Comparison of ENCODE assay signal across 18 cellular contexts in the genomic region with DNA sequence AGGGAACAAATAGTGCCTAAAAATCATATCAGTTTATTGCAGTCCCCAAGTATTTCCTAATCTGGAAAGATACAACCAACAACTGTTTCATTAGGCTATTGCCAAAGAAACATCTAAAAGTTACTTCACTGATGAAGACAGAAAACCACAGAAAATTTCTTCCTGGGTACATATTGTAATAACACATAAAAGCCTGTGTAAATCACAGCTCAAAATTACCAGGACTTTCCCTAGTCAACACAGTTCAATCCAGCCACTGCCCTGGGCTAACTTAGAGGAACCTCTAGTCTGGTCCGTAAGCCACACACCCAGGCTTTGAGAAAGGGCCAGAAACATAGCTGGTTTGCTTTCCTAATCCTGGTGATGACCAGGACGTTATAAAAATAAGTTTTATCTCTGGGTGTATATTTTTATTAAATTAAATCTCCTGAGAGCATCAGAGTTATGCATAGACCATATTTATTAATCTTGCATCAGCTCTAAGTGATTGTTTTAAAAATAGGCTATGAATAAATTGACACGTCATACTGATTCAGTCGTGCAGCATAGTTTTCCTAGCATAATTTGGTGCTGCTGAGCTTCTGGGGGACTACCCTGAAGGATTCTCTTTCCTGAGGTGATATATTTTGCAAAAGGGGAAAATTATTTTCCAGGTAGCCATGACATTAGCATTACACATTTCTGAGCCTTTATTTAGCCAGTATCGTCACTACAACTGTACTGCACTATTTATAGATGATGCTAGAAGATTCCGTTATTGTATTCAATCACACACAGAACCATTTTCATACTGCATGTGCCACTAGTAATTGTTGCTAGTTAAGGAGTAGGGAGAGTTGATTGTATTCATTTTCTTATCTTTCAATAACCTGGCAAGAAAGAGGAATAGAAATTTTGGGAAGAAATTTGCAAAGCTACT. TPM values are rescaled to one million over a fixed set of nuclear protein-coding genes. Genes with fewer than 3 reads are reported as not detected.
DNase-seq lines count a peak whose midpoint lies in the region; ATAC-seq and TF ChIP-seq lines count a peak whose summit lies in the region.
"Had no signal": no experiment of that assay in that cellular context is flagged by ENCODE, and none has a peak within 500 bp of the region (broad histone marks: within the 10 kb centered on the region; RNA-seq: fewer than 3 reads in every experiment).

No MANE protein-coding gene starts in this region.

- no peaks in the 10 kb centered on the region for H3K4me1 ChIP-seq in lung (ENCODE audit: control insufficient read depth in 2 of 2, insufficient read depth in 2 of 2, low read length in 2 of 2)
- H3K4me1 ChIP-seq in upper lobe of right lung, result no peaks in the 10 kb centered on the region
- no peaks in the 10 kb centered on the region for H3K4me1 ChIP-seq in naive thymus-derived CD4-positive, alpha-beta T cell (ENCODE audit: control insufficient read depth in 2 of 2, insufficient read depth in 2 of 2, low read length in 2 of 2)

- DNase-seq in M059J (ENCODE audit: low read depth) (peak; percentile 50), dedifferentiated amniotic fluid mesenchymal stem cell (ENCODE audit: extremely low spot score) (peak; percentile 13), lung (ENCODE audit: low spot score) (peak; percentile 38), upper lobe of right lung (no peak)
- no peak for DNase-seq in activated CD8-positive, alpha-beta memory T cell treated with anti-CD3 and anti-CD28 coated beads for 24 hours
- no peak for DNase-seq in naive thymus-derived CD4-positive, alpha-beta T cell
- DNase-seq: activated CD4-positive, CD25-positive, alpha-beta regulatory T cell; activated effector memory CD4-positive, alpha-beta T cell treated with Interleukin-2 at 50 U/mL for 16 hours; central memory CD4-positive, alpha-beta T cell; H7; NCI-H1417 treated with DMSO at 0.1 percent for 48 hours; NCI-H748 treated with DMSO at 0.1 percent for 48 hours; stimulated activated CD4-positive, alpha-beta T cell treated with anti-CD3 and anti-CD28 coated beads, Interleukin-4, amount 100 ng/mL, for 4 hours had no signal

- H3K4me3 ChIP-seq in lung (no peak overlapping the region), upper lobe of right lung (no peak overlapping the region)
- no peak overlapping the region for H3K4me3 ChIP-seq in naive thymus-derived CD4-positive, alpha-beta T cell (ENCODE audit: low read length)

- no peaks in the 10 kb centered on the region for H3K36me3 Mint-ChIP-seq in naive thymus-derived CD4-positive, alpha-beta T cell

- H3K9me3 ChIP-seq in lung (ENCODE audit: control insufficient read depth in 2 of 2, insufficient read depth in 1 of 2, low read length in 1 of 2) (no peaks in the 10 kb centered on the region), upper lobe of right lung (no peaks in the 10 kb centered on the region)
- no peaks in the 10 kb centered on the region for H3K9me3 ChIP-seq in naive thymus-derived CD4-positive, alpha-beta T cell (ENCODE audit: control insufficient read depth in 2 of 3, low read length in 3 of 3)
- H3K9me3 ChIP-seq: neutrophil had no signal

- TF ChIP-seq CTCF in lung (IDR thresholded peaks at IDR 0.05; ENCODE audit: control extremely low read depth, extremely low read depth), result no peak
- TF ChIP-seq CTCF in upper lobe of right lung (IDR thresholded peaks at IDR 0.05), result no peak

- WGBS in lung, 2 donors, result 70 to 72% methylated on average over 6 of the region's 6 CpGs

- no peak overlapping the region for H3K27ac Mint-ChIP-seq in naive thymus-derived CD4-positive, alpha-beta T cell
- H3K27ac Mint-ChIP-seq: stimulated activated naive CD8-positive, alpha-beta T cell treated with anti-CD3 and anti-CD28 coated beads, Interleukin-15, Interleukin-2, amounts not matched to agents 100 ng/mL and 50 ng/mL, for 24 hours had no signal

- ATAC-seq in lung (ENCODE audit: insufficient read depth, low FRiP score) (peak; percentile 53), upper lobe of right lung (peak; percentile 79), GM21737 (IDR thresholded peaks at IDR 0.05; ENCODE audit: unreplicated experiment) (no peak), GM19328 (IDR thresholded peaks at IDR 0.05; ENCODE audit: unreplicated experiment) (no peak)
- no peak for ATAC-seq in naive thymus-derived CD4-positive, alpha-beta T cell
- ATAC-seq: esophagus mucosa had no signal

- H3K4me1 Mint-ChIP-seq in naive thymus-derived CD4-positive, alpha-beta T cell, result no peaks in the 10 kb centered on the region

- CTCF ChIA-PET in naive thymus-derived CD4-positive, alpha-beta T cell (lab: Charles Lee), result no interaction called here

- no peaks in the 10 kb centered on the region for H3K36me3 ChIP-seq in lung (ENCODE audit: control insufficient read depth in 2 of 2, insufficient read depth in 2 of 2, low read length in 2 of 2)
- no peaks in the 10 kb centered on the region for H3K36me3 ChIP-seq in upper lobe of right lung
- H3K36me3 ChIP-seq in naive thymus-derived CD4-positive, alpha-beta T cell (ENCODE audit: control insufficient read depth in 2 of 3, insufficient read depth in 3 of 3, low read length in 3 of 3), result no peaks in the 10 kb centered on the region
- H3K36me3 ChIP-seq: neutrophil had no signal

- intact Hi-C loops in upper lobe of right lung (cut with DNase I), result no loop called here
- intact Hi-C loops in naive thymus-derived CD4-positive, alpha-beta T cell (cut with micrococcal nuclease), result no loop called here

- peaks cover 0 to 9% (median 2%) of the 10 kb centered on the region in 11 donors for H3K9me3 Mint-ChIP-seq in naive thymus-derived CD4-positive, alpha-beta T cell

- no peak overlapping the region for H3K27ac ChIP-seq in lung (ENCODE audit: low read depth in 1 of 2, low read length in 1 of 2)
- peak overlapping the region; percentile 31 for H3K27ac ChIP-seq in upper lobe of right lung
- no peak overlapping the region for H3K27ac ChIP-seq in naive thymus-derived CD4-positive, alpha-beta T cell (ENCODE audit: low read depth, low read length)
- H3K27ac ChIP-seq: neutrophil had no signal

- no peaks in the 10 kb centered on the region for H3K27me3 Mint-ChIP-seq in naive thymus-derived CD4-positive, alpha-beta T cell
- H3K27me3 Mint-ChIP-seq: stimulated activated naive CD8-positive, alpha-beta T cell treated with anti-CD3 and anti-CD28 coated beads, Interleukin-15, Interleukin-2, amounts not matched to agents 100 ng/mL and 50 ng/mL, for 24 hours had no signal

- POLR2A ChIA-PET in naive thymus-derived CD4-positive, alpha-beta T cell (lab: Charles Lee), result no interaction called here

- no peak overlapping the region for H3K4me3 Mint-ChIP-seq in naive thymus-derived CD4-positive, alpha-beta T cell
- H3K4me3 Mint-ChIP-seq: stimulated activated naive CD8-positive, alpha-beta T cell treated with anti-CD3 and anti-CD28 coated beads, Interleukin-15, Interleukin-2, amounts not matched to agents 100 ng/mL and 50 ng/mL, for 24 hours had no signal

- H3K27me3 ChIP-seq in lung (ENCODE audit: control insufficient read depth, insufficient read depth) (no peaks in the 10 kb centered on the region), upper lobe of right lung (no peaks in the 10 kb centered on the region)
- H3K27me3 ChIP-seq in naive thymus-derived CD4-positive, alpha-beta T cell (ENCODE audit: control insufficient read depth in 2 of 2, insufficient read depth in 2 of 2, low read length in 2 of 2), result no peaks in the 10 kb centered on the region

RNA-seq across cellular contexts. Expression of gene MUSK, which starts 12.6 kb away (rescaled TPM):
- 0.15 and 0.59 TPM in 2 replicates for total RNA-seq in M059J (2014; rRNA removed; shearing (Covaris generic))
- total RNA-seq in lung, result 1 to 10 TPM in 1 of 2 donors, under 1 TPM in 1; 0.64 to 2.8 TPM
- polyA plus RNA-seq in lung, result under 1 TPM; 0.14 to 0.22 TPM
- total RNA-seq in upper lobe of right lung, result 3.7 TPM
- total RNA-seq in naive thymus-derived CD4-positive, alpha-beta T cell, result not detected
- polyA plus RNA-seq in naive thymus-derived CD4-positive, alpha-beta T cell, result not detected
- total RNA-seq: H7 had no signal

Comparison
In these comparisons a context has a peak if more than half of its experiments do, and no peak if none do; other contexts are left out.
1. DNase-seq: peak in M059J (single experiment), dedifferentiated amniotic fluid mesenchymal stem cell (single experiment) and lung (single experiment); none in upper lobe of right lung (single experiment), activated CD8-positive, alpha-beta memory T cell treated with anti-CD3 and anti-CD28 coated beads for 24 hours (single experiment) and naive thymus-derived CD4-positive, alpha-beta T cell (0 of 9).
2. ATAC-seq: peak in lung (single experiment) and upper lobe of right lung (single experiment); none in GM21737 (single experiment), GM19328 (single experiment) and naive thymus-derived CD4-positive, alpha-beta T cell (single experiment).